8 cellular contexts compared by ENCODE assay signal in genomic region chr4:109729563-109730293, GRCh38. TPM values are rescaled to one million over a fixed set of nuclear protein-coding genes. Genes with fewer than 3 reads are reported as not detected.
DNase-seq lines count a peak whose midpoint lies in the region; ATAC-seq, FAIRE-seq and TF ChIP-seq lines count a peak whose summit lies in the region.

Gene PLA2G12A, minus strand, starts transcription at chr4:109730070. Its CDS starts 261 bp downstream, at chr4:109729809.

- H3K4me1 ChIP-seq in H1 (replicated peaks in 1 of 4; ENCODE audit: control insufficient read depth in 3 of 4, insufficient read depth in 4 of 4, low read length in 3 of 4): peaks cover 0 to 3% (median 0%) of the 10 kb centered on the region in 4 experiments; a peak in 1 of 7 replicates

- peak within 1 kb of the TSS; percentile 8 for H3K4ac ChIP-seq in H1 (replicated peaks; ENCODE audit: insufficient read length, low read depth, low read length)

- H4K5ac ChIP-seq in H1 (ENCODE audit: insufficient read length, low read depth, low read length): peak within 1 kb of the TSS; percentile 81

- TF ChIP-seq EP300 in H1 (IDR thresholded peaks at IDR 0.05; ENCODE audit: borderline replicate concordance in 1 of 2, low read depth in 2 of 2, low read length in 2 of 2): no peak

- WGBS in H1 (ENCODE audit: extremely low coverage in 1 of 2, insufficient coverage in 1 of 2, insufficient read length in 1 of 2, insufficient replicate concordance in 2 of 2, low coverage in 1 of 2, low lambda C conversion rate in 2 of 2, missing lambda C conversion rate in 1 of 2), 2 experiments: 0% methylated on average over 46 of the region's 79 CpGs; no CpG with 5 or more reads in 1 of the 2 experiments

- H3K18ac ChIP-seq in H1 (ENCODE audit: extremely low read depth, low read length): peak within 1 kb of the TSS; percentile 73

- H2BK12ac ChIP-seq in H1 (ENCODE audit: low read depth, low read length): peak within 1 kb of the TSS; percentile 44; the same call in 1 of the 2 replicates

- H4K8ac ChIP-seq in H1 (ENCODE audit: extremely low read depth, insufficient read depth, low read length): peak within 1 kb of the TSS; percentile 62; the same call in 1 of the 2 replicates

- H2AFZ ChIP-seq in H1 (ENCODE audit: low read length): peak within 1 kb of the TSS; percentile 81

- H2BK120ac ChIP-seq in H1 (replicated peaks; ENCODE audit: low read depth, low read length): no peak within 1 kb of the TSS

- no peak within 1 kb of the TSS for H4K91ac ChIP-seq in H1 (replicated peaks; ENCODE audit: insufficient read length, low read length)

- no peaks in the 10 kb centered on the region for H3K27me3 ChIP-seq in H1 (replicated peaks in 1 of 4; ENCODE audit: control insufficient read depth in 3 of 4, extremely low read depth in 1 of 4, insufficient read depth in 3 of 4, low read length in 3 of 4)

- POLR2A ChIA-PET in activated CD8-positive, alpha-beta memory T cell treated with anti-CD3 and anti-CD28 coated beads for 36 hours (lab: Charles Lee): interaction anchor here (1.3 to 1.5 kb wide), 2 partner anchors 26 to 85 kb away, joined by 3 to 9 read pairs; partner anchors contain the start of genes CASP6 and GAR1
- POLR2A ChIA-PET in H1 (lab: Charles Lee; ENCODE audit: partially characterized antibody): interaction anchor here (1.0 to 2.4 kb wide), 7 partner anchors 14 to 87 kb away, joined by 3 to 12 read pairs (median 7); partner anchors contain the start of genes CASP6 and GAR1

- TF ChIP-seq POLR2A in H1 (IDR thresholded peaks at IDR 0.05; ENCODE audit: control extremely low read depth in 1 of 2, low read depth in 2 of 2, low read length in 2 of 2): peak in 1 of 2 experiments; percentile 44; a peak in 1 of 3 replicates

- H2BK5ac ChIP-seq in H1 (ENCODE audit: low read depth, low read length): peak within 1 kb of the TSS; percentile 92

- CTCF ChIA-PET in activated CD8-positive, alpha-beta memory T cell treated with anti-CD3 and anti-CD28 coated beads for 36 hours (lab: Charles Lee): interaction anchor here (0.9 to 1.8 kb wide), 5 partner anchors 11 to 308 kb away, joined by 3 to 6 read pairs (median 4); partner anchors contain the start of genes CASP6 and SEC24B
- CTCF ChIA-PET in H1 (lab: Charles Lee; ENCODE audit: partially characterized antibody): interaction anchor here (0.8 to 1.4 kb wide), 3 partner anchors 13 to 293 kb away, joined by 3 read pairs; no protein-coding TSS in a partner anchor

- no peak within 1 kb of the TSS for H3K14ac ChIP-seq in H1 (ENCODE audit: insufficient read length)

- peaks cover 5% of the 10 kb centered on the region for H3K79me1 ChIP-seq in H1 (ENCODE audit: low read depth, low read length)

- DNase-seq in CD1c-positive myeloid dendritic cell (ENCODE audit: extremely low spot score): peak; percentile 67
- DNase-seq in NCI-H774 (lab: John Stamatoyannopoulos, UW): peak; percentile 66
- peak; percentile 72 to 88 for DNase-seq in H1 (ENCODE audit: low read depth in 1 of 2, low spot score in 2 of 2)
- peak; percentile 92 for DNase-seq in mesenteric fat pad (ENCODE audit: low spot score)
- DNase-seq in stimulated activated CD8-positive, alpha-beta memory T cell treated with anti-CD3 and anti-CD28 coated beads, Interleukin-15, amount 100 ng/mL, for 24 hours (ENCODE audit: low read depth): peak; percentile 43

- H3K79me2 ChIP-seq in H1 (ENCODE audit: control insufficient read depth in 1 of 2, insufficient read depth in 2 of 2, low read length in 2 of 2): peaks cover 6 to 44% of the 10 kb centered on the region in 2 experiments; a peak in 3 of 4 replicates

- ATAC-seq in GM19351 (IDR thresholded peaks at IDR 0.05; ENCODE audit: unreplicated experiment): peak; percentile 79
- peak; percentile 63 for ATAC-seq in HG03469 (IDR thresholded peaks at IDR 0.05; ENCODE audit: unreplicated experiment)

- H3K27ac ChIP-seq in H1 (ENCODE audit: low read depth, low read length): peak within 1 kb of the TSS; percentile 73

- H3K4me2 ChIP-seq in H1 (ENCODE audit: insufficient read depth in 1 of 2, low read depth in 2 of 2, low read length in 2 of 2): peak within 1 kb of the TSS; percentile 56 to 89

- H2BK20ac ChIP-seq in H1 (ENCODE audit: low read length): no peak within 1 kb of the TSS

- H3K23me2 ChIP-seq in H1 (ENCODE audit: low read depth, low read length): peaks cover 6% of the 10 kb centered on the region

- TF ChIP-seq CTCF in H1 (IDR thresholded peaks at IDR 0.05; ENCODE audit: control extremely low read depth in 1 of 3, insufficient read depth in 1 of 3, low read depth in 1 of 3, low read length in 3 of 3): no peak

- no peak within 1 kb of the TSS for H3K23ac ChIP-seq in H1 (ENCODE audit: insufficient read length)

- H4K20me1 ChIP-seq in H1 (replicated peaks in 1 of 2; ENCODE audit: control insufficient read depth in 1 of 2, insufficient read depth in 2 of 2, low read length in 2 of 2): no peaks in the 10 kb centered on the region

- peak within 1 kb of the TSS; percentile 52 for H3K56ac ChIP-seq in H1 (replicated peaks; ENCODE audit: insufficient read length, low read depth, low read length)

- H2AK5ac ChIP-seq in H1 (ENCODE audit: low read depth, low read length): no peak within 1 kb of the TSS

- H3K4me3 ChIP-seq in H1 (ENCODE audit: extremely low read depth in 1 of 4, insufficient read depth in 2 of 4, low read depth in 3 of 4, low read length in 4 of 4): peak within 1 kb of the TSS; percentile 85 to 94 (median 89)

- no peaks in the 10 kb centered on the region for H3K9me3 ChIP-seq in H1 (ENCODE audit: insufficient read depth in 2 of 2, low read depth in 1 of 2, low read length in 1 of 2)

- H3K9ac ChIP-seq in H1 (replicated peaks in 1 of 4; ENCODE audit: extremely low read depth in 1 of 4, low read depth in 3 of 4, low read length in 3 of 4): peak within 1 kb of the TSS; percentile 70 to 82 (median 80)

- peaks cover 0 to 3% (median 0%) of the 10 kb centered on the region in 4 experiments; a peak in 1 of 8 replicates for H3K36me3 ChIP-seq in H1 (ENCODE audit: control insufficient read depth in 2 of 4, insufficient read depth in 4 of 4, low read length in 3 of 4)

- no peak for TF ChIP-seq RAD21 in H1 (IDR thresholded peaks at IDR 0.05 in 1 of 2, conservative IDR thresholded peaks at IDR 0.05 in 1 of 2; ENCODE audit: low read depth in 2 of 2, low read length in 2 of 2)

- H2BK15ac ChIP-seq in H1 (ENCODE audit: low read length): no peak within 1 kb of the TSS

- FAIRE-seq in H1 (lab: Jason Lieb, UNC): no peak

TF ChIP-seq in H1, 55 proteins besides CTCF, POLR2A, EP300 and RAD21 (continues in another document):
- TF ChIP-seq RBBP5 (IDR thresholded peaks at IDR 0.05; ENCODE audit: borderline replicate concordance, low read depth, low read length) (peak; percentile 93), MAX (IDR thresholded peaks at IDR 0.05) (peak; percentile 80), EZH2 (IDR thresholded peaks at IDR 0.05; ENCODE audit: low read depth, low read length, severe bottlenecking) (no peak), ATF3 (IDR thresholded peaks at IDR 0.05; ENCODE audit: insufficient read depth, low read depth, low read length) (no peak), SRF (IDR thresholded peaks at IDR 0.05; ENCODE audit: low read depth, low read length) (no peak), SIN3A (conservative IDR thresholded peaks at IDR 0.05 in 1 of 2, IDR thresholded peaks at IDR 0.05 in 1 of 2; ENCODE audit: low read depth in 1 of 2, low read length in 2 of 2) (peak; percentile 12 to 92; a peak in 1 of 4 replicates), CHD2 (IDR thresholded peaks at IDR 0.05; ENCODE audit: low read length) (peak; percentile 78), JUN (IDR thresholded peaks at IDR 0.05; ENCODE audit: low read depth, low read length) (no peak), GTF2F1 (IDR thresholded peaks at IDR 0.05; ENCODE audit: borderline replicate concordance, low read depth, low read length) (no peak), RNF2 (IDR thresholded peaks at IDR 0.05; ENCODE audit: borderline replicate concordance, low read depth, low read length, missing control alignments, poor library complexity, severe bottlenecking) (no peak), CREB1 (IDR thresholded peaks at IDR 0.05) (peak; percentile 11), SAP30 (IDR thresholded peaks at IDR 0.05; ENCODE audit: insufficient read depth, insufficient replicate concordance, low read length) (no peak), KDM5A (IDR thresholded peaks at IDR 0.05; ENCODE audit: low read length) (no peak), POU5F1 (IDR thresholded peaks at IDR 0.05; ENCODE audit: low read depth, low read length) (no peak), POLR2AphosphoS5 (IDR thresholded peaks at IDR 0.05; ENCODE audit: low read depth, low read length) (peak; percentile 77; the same call in 1 of the 2 replicates), PHF8 (conservative IDR thresholded peaks at IDR 0.05; ENCODE audit: low read depth, low read length) (peak; percentile 71), ASH2L (IDR thresholded peaks at IDR 0.05; ENCODE audit: low read length) (peak; percentile 77), SIRT6 (IDR thresholded peaks at IDR 0.05; ENCODE audit: low read length) (no peak), E2F6 (IDR thresholded peaks at IDR 0.05) (peak; percentile 34; the same call in 1 of the 2 replicates)

RNA-seq across cellular contexts. Expression of gene PLA2G12A, which starts in this region (rescaled TPM):
- 10 to 100 TPM; 23.6 to 29.8 TPM for total RNA-seq in activated CD8-positive, alpha-beta memory T cell treated with anti-CD3 and anti-CD28 coated beads for 36 hours
- total RNA-seq in H1 (2021; fragmentation: NEBNext Ultra II Directional; extraction: Animal tissue kit (Norgen Biotek cat#: 25700)): 47.2 and 49.9 TPM in 2 replicates
- polyA plus RNA-seq in H1 (2011; rRNA removed): 26.6 and 44.3 TPM in 2 replicates
- 32.7 TPM for polyA plus RNA-seq in H1 (2011; cell fraction: cytosol; rRNA removed)
- polyA plus RNA-seq in H1 (2011; cell fraction: nucleus; rRNA removed): 82.6 TPM
- polyA plus RNA-seq in H1 (2012, experiment 1 of 2): 49.3 to 55.8 TPM (median 53.8 TPM) in 4 replicates
- polyA plus RNA-seq in H1 (2012, experiment 2 of 2): 20.4 TPM
- 37.2 TPM for polyA plus RNA-seq in H1 (2013, experiment 1 of 2)
- 38.3 TPM for polyA plus RNA-seq in H1 (2013, experiment 2 of 2)
- 67.4 and 183 TPM in 2 replicates for polyA minus RNA-seq in H1 (2011; rRNA and poly(A)+ RNA removed)
- polyA minus RNA-seq in H1 (2011; cell fraction: cytosol; rRNA and poly(A)+ RNA removed): 34.3 TPM
- polyA minus RNA-seq in H1 (2011; cell fraction: nucleus; rRNA and poly(A)+ RNA removed): 154 TPM
- total RNA-seq in mesenteric fat pad: 31.9 TPM

Comparison
In these comparisons a context has a peak if more than half of its experiments do, and no peak if none do; other contexts are left out.
1. Peak in every context shown above with its lines: DNase-seq, ATAC-seq, H3K4me3 ChIP-seq and H3K27ac ChIP-seq.